Comparison of ENCODE assay signal across 10 cellular contexts in genomic region chr4:1081689-1082040, GRCh38.
DNase-seq lines count a peak whose midpoint lies in the region; ATAC-seq and TF ChIP-seq lines count a peak whose summit lies in the region.
"Had no signal": no experiment of that assay in that cellular context is flagged by ENCODE, and none has a peak within 500 bp of the region (broad histone marks: within the 10 kb centered on the region; RNA-seq: fewer than 3 reads in every experiment).

No MANE protein-coding gene starts in this region.

- CTCF ChIA-PET in HEK293T (lab: Yijun Ruan, JAX) = no interaction called here

- H3K36me3 ChIP-seq in RWPE2 (ENCODE audit: low read depth) = no peaks in the 10 kb centered on the region
- H3K36me3 ChIP-seq: adrenal gland had no signal

- no peaks in the 10 kb centered on the region for H3K9me3 ChIP-seq in RWPE2 (ENCODE audit: severe bottlenecking)
- H3K9me3 ChIP-seq: adrenal gland had no signal

- H3K27ac ChIP-seq in RWPE2 (ENCODE audit: poor library complexity, severe bottlenecking) = peak overlapping the region; percentile 77
- H3K27ac ChIP-seq: adrenal gland had no signal

- H3K4me3 ChIP-seq in AG10803 (ENCODE audit: low read length) (no peak overlapping the region), RWPE2 (ENCODE audit: severe bottlenecking) (no peak overlapping the region), foreskin fibroblast (ENCODE audit: low read depth in 1 of 2, low read length in 2 of 2) (no peak overlapping the region)
- H3K4me3 ChIP-seq: adrenal gland had no signal

- peak; percentile 19 for DNase-seq in AG10803 (ENCODE audit: low read depth)
- DNase-seq in EL = peak; percentile 44
- DNase-seq in RWPE2 (ENCODE audit: low spot score) = no peak
- peak; percentile 29 to 44 for DNase-seq in foreskin fibroblast
- no peak for DNase-seq in amygdala (lab: John Stamatoyannopoulos, UW)
- DNase-seq in NCI-H82 treated with DMSO at 0.1 percent for 48 hours (lab: John Stamatoyannopoulos, UW; ENCODE audit: unreplicated experiment) = no peak
- DNase-seq in HEK293T (ENCODE audit: extremely low spot score) = no peak
- DNase-seq: activated CD4-positive, CD25-positive, alpha-beta regulatory T cell treated with anti-CD3 and anti-CD28 coated beads, Interleukin-2, amount 50 U/mL, for 72 hours; NCI-H2107 had no signal

- TF ChIP-seq CTCF in AG10803 (conservative IDR thresholded peaks at IDR 0.05; ENCODE audit: low read length) = no peak
- no peak for TF ChIP-seq CTCF in RWPE2 (IDR thresholded peaks at IDR 0.05; ENCODE audit: poor library complexity, severe bottlenecking)
- TF ChIP-seq CTCF in foreskin fibroblast (IDR thresholded peaks at IDR 0.05; ENCODE audit: low read depth, low read length) = no peak

- H3K27me3 ChIP-seq in RWPE2 (ENCODE audit: insufficient read depth, poor library complexity, severe bottlenecking) = no peaks in the 10 kb centered on the region
- H3K27me3 ChIP-seq: adrenal gland had no signal

- POLR2A ChIA-PET in HEK293T (lab: Yijun Ruan, JAX) = no interaction called here

- H3K4me1 ChIP-seq in RWPE2 (ENCODE audit: insufficient read depth, poor library complexity, severe bottlenecking) = peaks cover 13% of the 10 kb centered on the region

- ATAC-seq in RWPE2 (ENCODE audit: low read depth) = peak; percentile 19

TF ChIP-seq in HEK293T, 16 proteins besides CTCF, POLR2A, EP300 and RAD21:
- TF ChIP-seq TARDBP (IDR thresholded peaks at IDR 0.05) = no peak
- no peak for TF ChIP-seq SP1 (IDR thresholded peaks at IDR 0.05)
- TF ChIP-seq ARNT (IDR thresholded peaks at IDR 0.05) = no peak
- no peak for TF ChIP-seq FOXK2 (IDR thresholded peaks at IDR 0.05)
- TF ChIP-seq LEF1 (IDR thresholded peaks at IDR 0.05; ENCODE audit: borderline replicate concordance) = no peak
- no peak for TF ChIP-seq BHLHE40 (IDR thresholded peaks at IDR 0.05; ENCODE audit: borderline replicate concordance)
- TF ChIP-seq HDGF (IDR thresholded peaks at IDR 0.05; ENCODE audit: borderline replicate concordance) = no peak
- no peak for TF ChIP-seq CTBP1 (IDR thresholded peaks at IDR 0.05; ENCODE audit: borderline replicate concordance)
- TF ChIP-seq ELF4 (IDR thresholded peaks at IDR 0.05) = no peak
- no peak for TF ChIP-seq ZNF384 (IDR thresholded peaks at IDR 0.05)
- no peak for TF ChIP-seq FOXM1 (IDR thresholded peaks at IDR 0.05; ENCODE audit: borderline replicate concordance)
- no peak for TF ChIP-seq NFRKB (IDR thresholded peaks at IDR 0.05)

Comparison
In these comparisons a context has a peak if more than half of its experiments do, and no peak if none do; other contexts are left out.
1. DNase-seq: peak in AG10803 (single experiment), EL (single experiment) and foreskin fibroblast (2 of 2); none in RWPE2 (single experiment), amygdala (0 of 56), NCI-H82 treated with DMSO at 0.1 percent for 48 hours (single experiment) and HEK293T (single experiment).